ENCODE assay signal across 16 cellular contexts in the genomic region with DNA sequence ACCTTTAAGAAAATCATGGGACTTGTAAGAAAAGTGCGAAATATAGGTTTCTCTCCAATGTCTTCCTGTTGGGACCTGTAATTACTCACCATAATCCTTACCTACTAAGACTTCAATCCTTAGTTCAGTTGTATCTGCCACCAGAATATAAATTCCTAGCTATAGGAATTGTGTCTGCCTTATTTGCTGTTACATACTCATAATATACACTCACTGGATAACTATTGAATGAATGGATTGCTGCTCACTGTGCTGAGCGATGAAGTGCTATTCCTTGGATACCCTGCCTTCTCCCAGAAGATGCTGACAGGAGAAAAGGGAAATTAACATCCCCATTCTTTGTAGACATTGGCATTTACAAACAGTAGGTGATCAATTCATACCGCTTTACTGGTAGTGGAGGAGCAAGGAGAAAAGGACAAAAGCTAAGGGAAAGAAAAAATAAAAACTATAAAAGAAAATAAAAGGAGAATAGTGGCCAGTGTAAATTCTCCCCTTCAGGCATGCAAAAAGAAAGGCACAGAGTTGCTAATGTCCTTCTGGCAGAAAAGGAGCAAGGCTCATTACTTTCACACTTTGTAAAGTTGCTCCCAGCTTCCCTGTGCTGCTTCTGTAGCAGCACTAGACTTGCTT.
"Had no signal": no experiment of that assay in that cellular context is flagged by ENCODE, and none has a peak within 500 bp of the region (broad histone marks: within the 10 kb centered on the region; RNA-seq: fewer than 3 reads in every experiment).

No MANE protein-coding gene starts in this region.

- H3K4me3 Mint-ChIP-seq: activated naive CD8-positive, alpha-beta T cell treated with anti-CD3 and anti-CD28 coated beads, Interleukin-2, amount 10 ng/mL, durations not matched to agents 7 days and 5 days; nephron; stimulated activated naive CD8-positive, alpha-beta T cell treated with anti-CD3 and anti-CD28 coated beads, Interleukin-15, Interleukin-2, amounts not matched to agents 100 ng/mL and 50 ng/mL, for 24 hours; T-cell had no signal

- H3K4me1 ChIP-seq: breast epithelium, psoas muscle, right lobe of liver, upper lobe of left lung had no signal

- H3K4me2 ChIP-seq: smooth muscle cell had no signal

- H3K27ac ChIP-seq: breast epithelium, psoas muscle, right lobe of liver, upper lobe of left lung had no signal

- H3K27me3 Mint-ChIP-seq: activated naive CD8-positive, alpha-beta T cell treated with anti-CD3 and anti-CD28 coated beads, Interleukin-2, amount 10 ng/mL, durations not matched to agents 7 days and 5 days; stimulated activated naive CD8-positive, alpha-beta T cell treated with anti-CD3 and anti-CD28 coated beads, Interleukin-15, Interleukin-2, amounts not matched to agents 100 ng/mL and 50 ng/mL, for 24 hours; T-cell had no signal

- H3K4me1 Mint-ChIP-seq: activated naive CD8-positive, alpha-beta T cell treated with anti-CD3 and anti-CD28 coated beads, Interleukin-2, amount 10 ng/mL, durations not matched to agents 7 days and 5 days; T-cell had no signal

- H3K9me3 ChIP-seq: breast epithelium, psoas muscle, right lobe of liver, upper lobe of left lung had no signal

- H3K9me3 Mint-ChIP-seq: activated naive CD8-positive, alpha-beta T cell treated with anti-CD3 and anti-CD28 coated beads, Interleukin-2, amount 10 ng/mL, durations not matched to agents 7 days and 5 days; nephron; stimulated activated naive CD8-positive, alpha-beta T cell treated with anti-CD3 and anti-CD28 coated beads, Interleukin-15, Interleukin-2, amounts not matched to agents 100 ng/mL and 50 ng/mL, for 24 hours had no signal

- H3K36me3 Mint-ChIP-seq: activated naive CD8-positive, alpha-beta T cell treated with anti-CD3 and anti-CD28 coated beads, Interleukin-2, amount 10 ng/mL, durations not matched to agents 7 days and 5 days; T-cell had no signal

- DNase-seq: activated CD4-positive, alpha-beta T cell treated with anti-CD3 and anti-CD28 coated beads, Interleukin-2, amount 50 U/mL, for 1 hour; activated naive CD4-positive, alpha-beta T cell; activated naive CD8-positive, alpha-beta T cell treated with anti-CD3 and anti-CD28 coated beads, Interleukin-2, amount 10 ng/mL, durations not matched to agents 7 days and 5 days; aorta; erythroblast; kidney glomerular epithelial cell; psoas muscle; right lobe of liver; T-cell; T-helper 9 cell; upper lobe of left lung had no signal

- H3K27me3 ChIP-seq: breast epithelium, right lobe of liver, upper lobe of left lung had no signal

- ATAC-seq: activated CD4-positive, CD25-positive, alpha-beta regulatory T cell treated with anti-CD3 and anti-CD28 coated beads, Interleukin-2, amount 50 U/mL, for 24 hours; psoas muscle; right lobe of liver; T-cell had no signal

- H3K36me3 ChIP-seq: breast epithelium, right lobe of liver, upper lobe of left lung had no signal

- H3K27ac Mint-ChIP-seq: activated naive CD8-positive, alpha-beta T cell treated with anti-CD3 and anti-CD28 coated beads, Interleukin-2, amount 10 ng/mL, durations not matched to agents 7 days and 5 days; nephron; stimulated activated naive CD8-positive, alpha-beta T cell treated with anti-CD3 and anti-CD28 coated beads, Interleukin-15, Interleukin-2, amounts not matched to agents 100 ng/mL and 50 ng/mL, for 24 hours; T-cell had no signal

- H3K4me3 ChIP-seq: breast epithelium, psoas muscle, right lobe of liver, smooth muscle cell, upper lobe of left lung had no signal
